1 cellular context compared by ENCODE assay signal in the genomic region with DNA sequence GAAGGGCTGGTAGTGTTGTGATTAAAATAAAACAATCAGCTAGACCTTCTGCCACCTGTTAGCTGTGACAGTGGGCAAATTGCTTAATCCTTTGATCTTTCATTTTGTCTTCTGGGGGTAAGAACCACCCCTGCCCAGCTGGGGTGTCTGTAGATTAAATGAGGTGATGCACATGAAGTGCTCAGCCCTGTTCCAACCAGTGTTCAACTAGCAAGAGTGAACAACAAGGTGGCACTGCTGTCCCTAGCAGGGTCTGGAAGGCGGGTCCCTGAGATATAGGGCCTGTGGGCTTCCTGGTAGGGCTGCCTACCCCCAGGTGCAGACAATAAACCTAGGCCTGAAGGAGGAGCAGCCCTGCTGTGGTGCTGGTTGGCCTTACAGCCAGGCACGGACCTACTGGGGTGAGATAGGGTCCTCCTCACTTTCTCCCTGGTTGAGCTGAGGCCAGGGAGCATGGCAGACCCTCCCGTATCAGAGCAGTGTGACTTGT.
TF ChIP-seq lines count a peak whose summit lies in the region.

No MANE protein-coding gene starts in this region.

TF ChIP-seq in H1, 55 proteins besides CTCF, POLR2A, EP300 and RAD21 (continued from another document):
- TF ChIP-seq YY1 (IDR thresholded peaks at IDR 0.05; ENCODE audit: low read depth, low read length), result no peak
- TF ChIP-seq SIRT6 (IDR thresholded peaks at IDR 0.05; ENCODE audit: low read length), result no peak
- TF ChIP-seq TAF7 (optimal IDR thresholded peaks at IDR 0.05; ENCODE audit: borderline replicate concordance, low read depth, low read length), result no peak
- TF ChIP-seq CHD1 (IDR thresholded peaks at IDR 0.05; ENCODE audit: low read depth, low read length), result no peak
- TF ChIP-seq SP2 (IDR thresholded peaks at IDR 0.05; ENCODE audit: low read length), result no peak
- TF ChIP-seq JUN (IDR thresholded peaks at IDR 0.05; ENCODE audit: low read depth, low read length), result no peak
- TF ChIP-seq BACH1 (IDR thresholded peaks at IDR 0.05; ENCODE audit: low read length), result no peak
- no peak for TF ChIP-seq NANOG (IDR thresholded peaks at IDR 0.05; ENCODE audit: insufficient read depth, low read depth, low read length, poor library complexity, severe bottlenecking)
TF ChIP-seq in H1: peak in this region for 0.
